1 cellular context compared by ENCODE assay signal in the genomic region with DNA sequence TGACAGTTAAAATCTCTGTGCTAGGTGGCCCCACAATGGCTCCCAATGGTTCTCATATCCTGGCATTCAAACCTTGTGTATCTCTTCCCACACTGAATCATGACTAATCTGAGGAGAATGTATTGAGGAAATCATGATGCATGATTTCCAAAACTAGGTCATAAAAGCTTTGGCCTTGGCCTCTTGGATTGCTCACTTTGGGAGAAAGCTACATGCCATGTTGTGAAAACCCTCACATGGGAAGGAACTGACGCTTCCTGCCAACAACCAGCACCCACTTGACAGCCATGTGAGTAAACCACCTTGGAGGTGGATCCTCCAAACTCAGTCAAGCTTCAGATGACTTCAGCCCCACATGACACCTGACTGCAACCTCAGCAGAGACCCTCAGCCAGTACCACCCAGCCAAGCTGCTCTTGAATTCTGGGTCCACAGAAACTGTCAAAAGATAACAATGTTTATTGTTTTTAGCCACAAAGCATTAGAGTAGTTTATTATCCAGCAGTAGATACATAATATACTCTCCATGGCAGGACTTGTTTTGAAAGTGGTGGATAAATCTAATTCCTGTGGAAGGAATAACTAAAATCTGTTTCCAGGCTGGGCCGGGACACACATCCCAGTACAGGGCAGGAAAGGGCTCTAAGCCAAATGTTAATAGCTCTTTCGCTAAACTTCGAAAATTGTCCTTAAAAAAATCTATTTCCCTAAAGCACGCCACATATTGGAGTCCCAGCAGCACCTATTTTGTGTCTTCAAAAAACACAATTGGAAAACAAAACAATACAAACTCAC.
TF ChIP-seq lines count a peak whose summit lies in the region.

No MANE protein-coding gene starts in this region.

TF ChIP-seq in H1, 55 proteins besides CTCF, POLR2A, EP300 and RAD21:
- TF ChIP-seq SP2 (IDR thresholded peaks at IDR 0.05; ENCODE audit: low read length) (no peak), EGR1 (IDR thresholded peaks at IDR 0.05; ENCODE audit: borderline replicate concordance, low read depth, low read length) (no peak), RBBP5 (IDR thresholded peaks at IDR 0.05; ENCODE audit: borderline replicate concordance, low read depth, low read length) (no peak)
